In genomic region chr3:172709776-172710708, GRCh38 we compare ENCODE assay signal across 1 cellular context.
TF ChIP-seq lines count a peak whose summit lies in the region.

No MANE protein-coding gene starts in this region.

TF ChIP-seq in GM12878, 131 proteins besides CTCF, POLR2A, EP300 and RAD21 (continued from another document):
- no peak for TF ChIP-seq IRF5 (IDR thresholded peaks at IDR 0.05; ENCODE audit: borderline replicate concordance)
- no peak for TF ChIP-seq HDAC2 (IDR thresholded peaks at IDR 0.05)
- TF ChIP-seq FOXM1 (IDR thresholded peaks at IDR 0.05; ENCODE audit: low read depth, low read length) = no peak
- TF ChIP-seq PML (IDR thresholded peaks at IDR 0.05; ENCODE audit: low read length) = no peak
- no peak for TF ChIP-seq ZNF24 (IDR thresholded peaks at IDR 0.05)
- TF ChIP-seq SP1 (IDR thresholded peaks at IDR 0.05; ENCODE audit: low read depth, low read length) = no peak
- TF ChIP-seq HCFC1 (IDR thresholded peaks at IDR 0.05; ENCODE audit: low read length) = no peak
